Comparison of ENCODE assay signal across 8 cellular contexts in genomic region chr21:45364464-45365185, GRCh38. TPM values are rescaled to one million over a fixed set of nuclear protein-coding genes. Genes with fewer than 3 reads are reported as not detected.
A peak's percentile ranks its signal among the peaks of the same experiment; 100 is the strongest.
DNase-seq lines count a peak whose midpoint lies in the region; ATAC-seq and TF ChIP-seq lines count a peak whose summit lies in the region.
"Had no signal": no experiment of that assay in that cellular context is flagged by ENCODE, and none has a peak within 500 bp of the region (broad histone marks: within the 10 kb centered on the region; RNA-seq: fewer than 3 reads in every experiment).

No MANE protein-coding gene starts in this region.

- H3K27ac ChIP-seq in caudate nucleus (ENCODE audit: low read depth, low read length) (peak overlapping the region; percentile 46), lung (ENCODE audit: low read depth in 1 of 2, low read length in 1 of 2) (peak overlapping the region; percentile 87 to 94), tibial artery (peak overlapping the region; percentile 93 to 98)

- no peaks in the 10 kb centered on the region for H3K9me3 Mint-ChIP-seq in activated CD8-positive, alpha-beta T cell treated with anti-CD3 and anti-CD28 coated beads for 36 hours

- no peaks in the 10 kb centered on the region for H3K36me3 ChIP-seq in lung (ENCODE audit: control insufficient read depth in 2 of 2, insufficient read depth in 2 of 2, low read length in 2 of 2)
- H3K36me3 ChIP-seq in tibial artery, result no peaks in the 10 kb centered on the region

- no peak overlapping the region for H3K4me3 Mint-ChIP-seq in activated CD8-positive, alpha-beta T cell treated with anti-CD3 and anti-CD28 coated beads for 36 hours

- 72 to 83% methylated on average over 30 of the region's 30 CpGs for WGBS in lung, 2 donors

- intact Hi-C loops in tibial artery (cut with DNase I; ENCODE audit: low total_unique reads), result loop anchor here (2.0 kb wide), 2 partner anchors 46 to 70 kb away; no protein-coding TSS in a partner anchor
- intact Hi-C loops in activated CD8-positive, alpha-beta T cell treated with anti-CD3 and anti-CD28 coated beads for 36 hours (cut with micrococcal nuclease), result no loop called here

- H3K4me3 ChIP-seq in lung (no peak overlapping the region), tibial artery (peak overlapping the region; percentile 8 to 42)

- DNase-seq in LHCN-M2 (ENCODE audit: low read depth) (peak; percentile 82), caudate nucleus (lab: John Stamatoyannopoulos, UW) (no peak), lung (ENCODE audit: low spot score) (no peak), tibial artery (peak; percentile 68 to 81), NCI-H345 treated with DMSO at 0.1 percent for 48 hours (lab: John Stamatoyannopoulos, UW; ENCODE audit: unreplicated experiment) (no peak)
- no peak for DNase-seq in effector CD8-positive, alpha-beta T cell (lab: John Stamatoyannopoulos, UW)
- no peak for DNase-seq in activated CD8-positive, alpha-beta T cell treated with anti-CD3 and anti-CD28 coated beads for 36 hours
- DNase-seq: NCI-H526 treated with DMSO at 0.1 percent for 48 hours had no signal

- CTCF ChIA-PET in activated CD8-positive, alpha-beta T cell treated with anti-CD3 and anti-CD28 coated beads for 36 hours (lab: Charles Lee), result no interaction called here

- H3K4me1 Mint-ChIP-seq in activated CD8-positive, alpha-beta T cell treated with anti-CD3 and anti-CD28 coated beads for 36 hours (ENCODE audit: low read depth), result peaks cover 7% of the 10 kb centered on the region

- H3K9me3 ChIP-seq in lung (ENCODE audit: control insufficient read depth in 2 of 2, insufficient read depth in 1 of 2, low read length in 1 of 2) (no peaks in the 10 kb centered on the region), tibial artery (no peaks in the 10 kb centered on the region)

- no peak overlapping the region for H3K27ac Mint-ChIP-seq in activated CD8-positive, alpha-beta T cell treated with anti-CD3 and anti-CD28 coated beads for 36 hours

- H3K36me3 Mint-ChIP-seq in activated CD8-positive, alpha-beta T cell treated with anti-CD3 and anti-CD28 coated beads for 36 hours (ENCODE audit: low read depth), result no peaks in the 10 kb centered on the region

- no peak for ATAC-seq in lung (ENCODE audit: insufficient read depth, low FRiP score)
- no peak for ATAC-seq in activated CD8-positive, alpha-beta T cell treated with anti-CD3 and anti-CD28 coated beads for 36 hours

- H3K27me3 Mint-ChIP-seq in activated CD8-positive, alpha-beta T cell treated with anti-CD3 and anti-CD28 coated beads for 36 hours, result peaks cover 3% of the 10 kb centered on the region

- no peaks in the 10 kb centered on the region for H3K27me3 ChIP-seq in lung (ENCODE audit: control insufficient read depth, insufficient read depth)
- no peaks in the 10 kb centered on the region for H3K27me3 ChIP-seq in tibial artery

- peaks cover 0 to 9% of the 10 kb centered on the region in 2 donors for H3K4me1 ChIP-seq in lung (ENCODE audit: control insufficient read depth in 2 of 2, insufficient read depth in 2 of 2, low read length in 2 of 2)
- H3K4me1 ChIP-seq in tibial artery, result peaks cover 0 to 53% (median 44%) of the 10 kb centered on the region in 4 donors

- POLR2A ChIA-PET in activated CD8-positive, alpha-beta T cell treated with anti-CD3 and anti-CD28 coated beads for 36 hours (lab: Charles Lee), result no interaction called here

- no peak for TF ChIP-seq CTCF in lung (IDR thresholded peaks at IDR 0.05; ENCODE audit: control extremely low read depth, extremely low read depth)
- TF ChIP-seq CTCF in tibial artery (IDR thresholded peaks at IDR 0.05), result no peak
- no peak for TF ChIP-seq CTCF in activated CD8-positive, alpha-beta T cell treated with anti-CD3 and anti-CD28 coated beads for 36 hours (IDR thresholded peaks at IDR 0.05)

RNA-seq across cellular contexts. Expression of gene COL18A1, which starts 40.3 kb away (rescaled TPM):
- total RNA-seq in LHCN-M2 (2014; rRNA removed) (44.8 and 54.2 TPM in 2 replicates), lung (100 to 1,000 TPM in 1 of 2 donors, 10 to 100 TPM in 1; 45.3 to 102 TPM)
- 13.2 TPM for polyA plus RNA-seq in LHCN-M2 (2012)
- polyA plus RNA-seq in lung, result 10 to 100 TPM; 42.7 to 46.3 TPM
- total RNA-seq in activated CD8-positive, alpha-beta T cell treated with anti-CD3 and anti-CD28 coated beads for 36 hours, result 1 to 10 TPM; 9.4 to 9.7 TPM

Comparison
In these comparisons a context has a peak if more than half of its experiments do, and no peak if none do; other contexts are left out.
1. DNase-seq: peak in LHCN-M2 (single experiment) and tibial artery (2 of 2); none in caudate nucleus (0 of 61), lung (single experiment), NCI-H345 treated with DMSO at 0.1 percent for 48 hours (single experiment), effector CD8-positive, alpha-beta T cell (single experiment) and activated CD8-positive, alpha-beta T cell treated with anti-CD3 and anti-CD28 coated beads for 36 hours (single experiment).
2. Peak in every context shown above with its lines, with median percentiles within 50 percentile points of each other: H3K27ac ChIP-seq.